Comparison of ENCODE assay signal across 31 cellular contexts in genomic region chr10:87518937-87519336, GRCh38.
"Had no signal": no experiment of that assay in that cellular context is flagged by ENCODE, and none has a peak within 500 bp of the region (broad histone marks: within the 10 kb centered on the region; RNA-seq: fewer than 3 reads in every experiment).

No MANE protein-coding gene starts in this region.

- H3K27me3 ChIP-seq: brain microvascular endothelial cell, dorsolateral prefrontal cortex, esophagus muscularis mucosa, foreskin keratinocyte, gastrocnemius medialis had no signal

- H3K4me1 Mint-ChIP-seq: activated naive CD4-positive, alpha-beta T cell treated with anti-CD3 and anti-CD28 coated beads, Interleukin-2, amount 10 ng/mL, durations not matched to agents 7 days and 5 days; endodermal cell had no signal

- H3K27me3 Mint-ChIP-seq: activated CD4-positive, alpha-beta memory T cell treated with anti-CD3 and anti-CD28 coated beads for 36 hours; activated CD4-positive, alpha-beta T cell treated with anti-CD3 and anti-CD28 coated beads for 36 hours; activated CD4-positive, alpha-beta T cell treated with anti-CD3 and anti-CD28 coated beads, Interleukin-2, amount 10 ng/mL, durations not matched to agents 24 days and 14 days; activated CD8-positive, alpha-beta memory T cell treated with anti-CD3 and anti-CD28 coated beads, Interleukin-2, amount 10 ng/mL, durations not matched to agents 7 days and 5 days; activated naive CD4-positive, alpha-beta T cell treated with anti-CD3 and anti-CD28 coated beads, Interleukin-2, amount 10 ng/mL, durations not matched to agents 7 days and 5 days; central memory CD8-positive, alpha-beta T cell; dendritic cell treated with granulocyte-macrophage colony-stimulating factor and Interleukin-4, amounts not matched to agents 40 ng/mL and 50 ng/mL, for 4 days had no signal

- H3K4me3 ChIP-seq: coronary artery, dorsolateral prefrontal cortex, esophagus muscularis mucosa, gastrocnemius medialis had no signal

- ATAC-seq: activated CD8-positive, alpha-beta memory T cell treated with anti-CD3 and anti-CD28 coated beads, Interleukin-2, amount 10 ng/mL, durations not matched to agents 7 days and 5 days; activated CD8-positive, alpha-beta T cell treated with anti-CD3 and anti-CD28 coated beads, Interleukin-2, amount 10 ng/mL, durations not matched to agents 7 days and 5 days; foreskin keratinocyte; gastrocnemius medialis had no signal

- FAIRE-seq: astrocyte, bronchial epithelial cell had no signal

- H3K27ac Mint-ChIP-seq: activated CD4-positive, alpha-beta memory T cell treated with anti-CD3 and anti-CD28 coated beads for 36 hours; activated CD4-positive, alpha-beta T cell treated with anti-CD3 and anti-CD28 coated beads for 36 hours; activated CD4-positive, alpha-beta T cell treated with anti-CD3 and anti-CD28 coated beads, Interleukin-2, amount 10 ng/mL, durations not matched to agents 24 days and 14 days; activated CD8-positive, alpha-beta memory T cell treated with anti-CD3 and anti-CD28 coated beads, Interleukin-2, amount 10 ng/mL, durations not matched to agents 7 days and 5 days; activated CD8-positive, alpha-beta T cell treated with anti-CD3 and anti-CD28 coated beads, Interleukin-2, amount 10 ng/mL, durations not matched to agents 7 days and 5 days; activated naive CD4-positive, alpha-beta T cell treated with anti-CD3 and anti-CD28 coated beads, Interleukin-2, amount 10 ng/mL, durations not matched to agents 7 days and 5 days; activated T-helper 1 cell treated with anti-CD3 and anti-CD28 coated beads, Interleukin-12 subunit alpha, Interleukin-12 subunit beta, Interleukin-2, Interleukin-4 antibody, amounts not matched to agents 30 ng/mL and 10 ng/mL and 1 ng/mL, durations not matched to agents 14 hours and 24 hours and 36 hours; activated T-helper 2 cell treated with anti-CD3 and anti-CD28 coated beads, Interferon-gamma antibody, Interleukin-2, Interleukin-4, amounts not matched to agents 10 μg/mL and 5 μg/mL and 100 μg/mL, durations not matched to agents 14 hours and 24 hours and 36 hours; dendritic cell treated with granulocyte-macrophage colony-stimulating factor and Interleukin-4, amounts not matched to agents 40 ng/mL and 50 ng/mL, for 4 days; endodermal cell had no signal

- H3K4me1 ChIP-seq: foreskin keratinocyte had no signal

- H3K4me3 Mint-ChIP-seq: activated CD4-positive, alpha-beta memory T cell treated with anti-CD3 and anti-CD28 coated beads for 36 hours; activated CD4-positive, alpha-beta T cell treated with anti-CD3 and anti-CD28 coated beads for 36 hours; activated CD4-positive, alpha-beta T cell treated with anti-CD3 and anti-CD28 coated beads, Interleukin-2, amount 10 ng/mL, durations not matched to agents 24 days and 14 days; activated CD8-positive, alpha-beta memory T cell treated with anti-CD3 and anti-CD28 coated beads, Interleukin-2, amount 10 ng/mL, durations not matched to agents 7 days and 5 days; activated CD8-positive, alpha-beta T cell treated with anti-CD3 and anti-CD28 coated beads, Interleukin-2, amount 10 ng/mL, durations not matched to agents 7 days and 5 days; activated naive CD4-positive, alpha-beta T cell treated with anti-CD3 and anti-CD28 coated beads, Interleukin-2, amount 10 ng/mL, durations not matched to agents 7 days and 5 days; activated T-helper 1 cell treated with anti-CD3 and anti-CD28 coated beads, Interleukin-12 subunit alpha, Interleukin-12 subunit beta, Interleukin-2, Interleukin-4 antibody, amounts not matched to agents 30 ng/mL and 10 ng/mL and 1 ng/mL, durations not matched to agents 14 hours and 24 hours and 36 hours; central memory CD8-positive, alpha-beta T cell; dendritic cell treated with granulocyte-macrophage colony-stimulating factor and Interleukin-4, amounts not matched to agents 40 ng/mL and 50 ng/mL, for 4 days; endodermal cell had no signal

- H3K27ac ChIP-seq: brain microvascular endothelial cell, coronary artery, dorsolateral prefrontal cortex, esophagus muscularis mucosa, foreskin keratinocyte, gastrocnemius medialis had no signal

- H3K9me3 Mint-ChIP-seq: activated CD4-positive, alpha-beta memory T cell treated with anti-CD3 and anti-CD28 coated beads for 36 hours; activated naive CD4-positive, alpha-beta T cell treated with anti-CD3 and anti-CD28 coated beads, Interleukin-2, amount 10 ng/mL, durations not matched to agents 7 days and 5 days; activated naive CD4-positive, alpha-beta T cell treated with anti-CD3 and anti-CD28 coated beads, Interleukin-2, amount 50 U/mL, for 72 hours; activated T-helper 2 cell treated with anti-CD3 and anti-CD28 coated beads, Interferon-gamma antibody, Interleukin-2, Interleukin-4, amounts not matched to agents 10 μg/mL and 5 μg/mL and 100 μg/mL, durations not matched to agents 14 hours and 24 hours and 36 hours; dendritic cell treated with granulocyte-macrophage colony-stimulating factor and Interleukin-4, amounts not matched to agents 40 ng/mL and 50 ng/mL, for 4 days had no signal

- DNase-seq: activated CD4-positive, alpha-beta memory T cell treated with anti-CD3 and anti-CD28 coated beads for 36 hours; activated CD4-positive, alpha-beta T cell treated with anti-CD3 and anti-CD28 coated beads for 36 hours; activated CD4-positive, alpha-beta T cell treated with anti-CD3 and anti-CD28 coated beads, Interleukin-2, amount 10 ng/mL, durations not matched to agents 24 days and 14 days; activated CD4-positive, CD25-positive, alpha-beta regulatory T cell; activated CD4-positive, CD25-positive, alpha-beta regulatory T cell treated with anti-CD3 and anti-CD28 coated beads, Interleukin-2, amount 50 U/mL, for 72 hours; activated CD8-positive, alpha-beta memory T cell treated with anti-CD3 and anti-CD28 coated beads, Interleukin-2, amount 10 ng/mL, durations not matched to agents 7 days and 5 days; activated CD8-positive, alpha-beta memory T cell treated with anti-CD3 and anti-CD28 coated beads, Interleukin-2, amount 50 U/mL, for 4 hours; activated CD8-positive, alpha-beta T cell treated with anti-CD3 and anti-CD28 coated beads, Interleukin-2, amount 10 ng/mL, durations not matched to agents 7 days and 5 days; activated gamma-delta T cell; activated naive CD4-positive, alpha-beta T cell; activated naive CD4-positive, alpha-beta T cell treated with anti-CD3 and anti-CD28 coated beads, Interleukin-2, amount 10 ng/mL, durations not matched to agents 7 days and 5 days; activated T-cell treated with anti-CD3 and anti-CD28 coated beads, Interleukin-2, amount 50 U/mL, for 1 hour; activated T-cell treated with anti-CD3 and anti-CD28 coated beads, Interleukin-2, amount 50 U/mL, for 48 hours; amniotic stem cell; anterior cingulate cortex; brain microvascular endothelial cell; dorsolateral prefrontal cortex; effector memory CD4-positive, alpha-beta T cell; endodermal cell; foreskin keratinocyte; gastrocnemius medialis; glutamatergic neuron had no signal

- H3K9me3 ChIP-seq: esophagus muscularis mucosa, gastrocnemius medialis had no signal
